Comparison of ENCODE assay signal across 18 cellular contexts in genomic region chr14:61350427-61350826, GRCh38. TPM values are rescaled to one million over a fixed set of nuclear protein-coding genes. Genes with fewer than 3 reads are reported as not detected.
DNase-seq lines count a peak whose midpoint lies in the region; ATAC-seq, FAIRE-seq and TF ChIP-seq lines count a peak whose summit lies in the region.
"Had no signal": no experiment of that assay in that cellular context is flagged by ENCODE, and none has a peak within 500 bp of the region (broad histone marks: within the 10 kb centered on the region; RNA-seq: fewer than 3 reads in every experiment).

No MANE protein-coding gene starts in this region.

- TF ChIP-seq EP300 in HepG2 (IDR thresholded peaks at IDR 0.05; ENCODE audit: low read depth in 2 of 2, low read length in 2 of 2) = no peak
- no peak for TF ChIP-seq EP300 in HepG2 (CRISPR knock-in tag; IDR thresholded peaks at IDR 0.05; ENCODE audit: borderline replicate concordance)

- H3K36me3 ChIP-seq in KOPT-K1 (ENCODE audit: insufficient read depth, low read length) (peaks cover 23% of the 10 kb centered on the region), HepG2 (replicated peaks in 1 of 2; ENCODE audit: control insufficient read depth in 1 of 2, insufficient read depth in 2 of 2, low read length in 2 of 2) (no peaks in the 10 kb centered on the region)
- H3K36me3 ChIP-seq: SJCRH30, upper lobe of right lung had no signal

- no peak for TF ChIP-seq RAD21 in HepG2 (CRISPR knock-in tag; IDR thresholded peaks at IDR 0.05)

- H3K4me2 ChIP-seq in HepG2 (ENCODE audit: low read depth, low read length) = no peak overlapping the region

- TF ChIP-seq CTCF in type B pancreatic cell (conservative IDR thresholded peaks at IDR 0.05) = no peak
- TF ChIP-seq CTCF in HepG2 (CRISPR knock-in tag; IDR thresholded peaks at IDR 0.05) = no peak

- H3K9ac ChIP-seq in HepG2 (ENCODE audit: insufficient read depth, low read depth, low read length) = no peak overlapping the region

- no peaks in the 10 kb centered on the region for H3K9me3 ChIP-seq in KOPT-K1 (ENCODE audit: insufficient read depth, low read length, poor library complexity, severe bottlenecking)
- no peaks in the 10 kb centered on the region for H3K9me3 ChIP-seq in HepG2 (ENCODE audit: low read length)
- H3K9me3 ChIP-seq: SJCRH30, upper lobe of right lung had no signal

- no peak for FAIRE-seq in HepG2 (lab: Jason Lieb, UNC)
- FAIRE-seq: GM18507 had no signal

- CTCF ChIA-PET in HepG2 (lab: Yijun Ruan, JAX; ENCODE audit: low intra/inter-chr PET ratio, low total read pairs) = no interaction called here

- peak; percentile 52 to 74 for DNase-seq in activated T-cell treated with anti-CD3 and anti-CD28 coated beads, Interleukin-2, amount 50 U/mL, for 72 hours
- DNase-seq in activated T-cell treated with anti-CD3 and anti-CD28 coated beads, Interleukin-2, amount 50 U/mL, for 1 hour = no peak
- no peak for DNase-seq in activated naive CD8-positive, alpha-beta T cell treated with anti-CD3 and anti-CD28 coated beads, Interleukin-2, amount 50 U/mL, for 24 hours
- DNase-seq in type B pancreatic cell (ENCODE audit: extremely low spot score, unreplicated experiment) = no peak
- no peak for DNase-seq in HepG2 (ENCODE audit: low spot score)
- no peak for DNase-seq in DMS114 treated with DMSO at 0.1 percent for 48 hours (lab: John Stamatoyannopoulos, UW; ENCODE audit: unreplicated experiment)
- DNase-seq: amniotic stem cell; foreskin melanocyte; NCI-H146; NCI-H446 treated with DMSO at 0.1 percent for 48 hours; OCI-M1; SJCRH30; stimulated activated CD4-positive, alpha-beta T cell treated with anti-CD3 and anti-CD28 coated beads, Interleukin-4, amount 100 ng/mL, for 4 hours; upper lobe of right lung had no signal

- H3K79me2 ChIP-seq in HepG2 (ENCODE audit: insufficient read depth, low read length) = no peaks in the 10 kb centered on the region

- H3K27me3 Mint-ChIP-seq in activated T-cell treated with anti-CD3 and anti-CD28 coated beads, Interleukin-2, amount 50 U/mL, for 72 hours (ENCODE audit: low read depth) = no peaks in the 10 kb centered on the region
- H3K27me3 Mint-ChIP-seq in activated naive CD8-positive, alpha-beta T cell treated with anti-CD3 and anti-CD28 coated beads, Interleukin-2, amount 50 U/mL, for 24 hours = no peaks in the 10 kb centered on the region
- no peaks in the 10 kb centered on the region for H3K27me3 Mint-ChIP-seq in type B pancreatic cell

- BruUV-seq in HepG2 (replicated peaks; lab: Mats Ljungman, UMichigan) = no TSS peak

- in situ Hi-C loops in HepG2 (cut with HindIII; ENCODE audit: extremely low pct_ligation_motif_present, low pct_unique_long_range_greater_than_20kb) = no loop called here

- H3K36me3 Mint-ChIP-seq in activated T-cell treated with anti-CD3 and anti-CD28 coated beads, Interleukin-2, amount 50 U/mL, for 72 hours (ENCODE audit: insufficient read depth in 2 of 2) = peaks cover 9 to 17% of the 10 kb centered on the region in 2 donors
- H3K36me3 Mint-ChIP-seq in activated naive CD8-positive, alpha-beta T cell treated with anti-CD3 and anti-CD28 coated beads, Interleukin-2, amount 50 U/mL, for 24 hours (ENCODE audit: low read depth) = peaks cover 47% of the 10 kb centered on the region
- no peaks in the 10 kb centered on the region for H3K36me3 Mint-ChIP-seq in type B pancreatic cell

- peaks cover 85% of the 10 kb centered on the region for H3K4me1 Mint-ChIP-seq in activated T-cell treated with anti-CD3 and anti-CD28 coated beads, Interleukin-2, amount 50 U/mL, for 72 hours (ENCODE audit: low read depth)
- peaks cover 93% of the 10 kb centered on the region for H3K4me1 Mint-ChIP-seq in activated naive CD8-positive, alpha-beta T cell treated with anti-CD3 and anti-CD28 coated beads, Interleukin-2, amount 50 U/mL, for 24 hours
- H3K4me1 Mint-ChIP-seq in type B pancreatic cell (ENCODE audit: unreplicated experiment) = peaks cover 6% of the 10 kb centered on the region

- no peaks in the 10 kb centered on the region for H3K4me1 ChIP-seq in HepG2 (ENCODE audit: insufficient read depth, low read length)
- H3K4me1 ChIP-seq: SJCRH30 had no signal

- peak overlapping the region; percentile 64 to 70 for H3K4me3 Mint-ChIP-seq in activated T-cell treated with anti-CD3 and anti-CD28 coated beads, Interleukin-2, amount 50 U/mL, for 72 hours
- H3K4me3 Mint-ChIP-seq in activated naive CD8-positive, alpha-beta T cell treated with anti-CD3 and anti-CD28 coated beads, Interleukin-2, amount 50 U/mL, for 24 hours = peak overlapping the region; percentile 58
- H3K4me3 Mint-ChIP-seq in type B pancreatic cell = no peak overlapping the region

- H3K27me3 ChIP-seq in HepG2 (ENCODE audit: control insufficient read depth in 1 of 2, insufficient read depth in 2 of 2, low read length in 2 of 2) = no peaks in the 10 kb centered on the region; a peak in 1 of 5 replicates
- H3K27me3 ChIP-seq: SJCRH30, upper lobe of right lung had no signal

- H3K27ac ChIP-seq in KOPT-K1 (ENCODE audit: low read depth, low read length, poor library complexity, severe bottlenecking) (peak overlapping the region; percentile 98), HepG2 (ENCODE audit: extremely low read length, insufficient read depth, low read length) (no peak overlapping the region)
- H3K27ac ChIP-seq: SJCRH30, upper lobe of right lung had no signal

- WGBS in HepG2 (ENCODE audit: low lambda C conversion rate) = 16% methylated on average over 3 of the region's 3 CpGs

- peak; percentile 70 to 79 for ATAC-seq in activated T-cell treated with anti-CD3 and anti-CD28 coated beads, Interleukin-2, amount 50 U/mL, for 72 hours (replicated peaks in 1 of 2)
- peak; percentile 38 for ATAC-seq in activated naive CD8-positive, alpha-beta T cell treated with anti-CD3 and anti-CD28 coated beads, Interleukin-2, amount 50 U/mL, for 24 hours
- ATAC-seq in HepG2 (no peak), GM21360 (IDR thresholded peaks at IDR 0.05; ENCODE audit: unreplicated experiment) (no peak)
- ATAC-seq: sciatic nerve, upper lobe of right lung had no signal

- POLR2A ChIA-PET in HepG2 (lab: Yijun Ruan, JAX) = no interaction called here

- TF ChIP-seq POLR2A in HepG2 (IDR thresholded peaks at IDR 0.05; ENCODE audit: insufficient read depth in 1 of 2, low read depth in 2 of 2, low read length in 2 of 2) = no peak

- no peaks in the 10 kb centered on the region for H4K20me1 ChIP-seq in HepG2 (ENCODE audit: insufficient read depth, low read length)

- H3K4me3 ChIP-seq in HepG2 (replicated peaks in 1 of 3; ENCODE audit: insufficient read depth in 1 of 3, low read depth in 2 of 3, low read length in 3 of 3) = no peak overlapping the region
- H3K4me3 ChIP-seq: SJCRH30, upper lobe of right lung had no signal

- intact Hi-C loops in HepG2 (cut with micrococcal nuclease; ENCODE audit: unreplicated experiment) = no loop called here

- H3K9me3 Mint-ChIP-seq in activated T-cell treated with anti-CD3 and anti-CD28 coated beads, Interleukin-2, amount 50 U/mL, for 72 hours = peaks cover 3 to 4% of the 10 kb centered on the region in 2 donors
- peaks cover 9% of the 10 kb centered on the region for H3K9me3 Mint-ChIP-seq in activated naive CD8-positive, alpha-beta T cell treated with anti-CD3 and anti-CD28 coated beads, Interleukin-2, amount 50 U/mL, for 24 hours
- no peaks in the 10 kb centered on the region for H3K9me3 Mint-ChIP-seq in type B pancreatic cell

- H2AFZ ChIP-seq in HepG2 (ENCODE audit: low read length) = no peak overlapping the region

- peak overlapping the region; percentile 99 for H3K27ac Mint-ChIP-seq in activated T-cell treated with anti-CD3 and anti-CD28 coated beads, Interleukin-2, amount 50 U/mL, for 72 hours
- peak overlapping the region; percentile 99 for H3K27ac Mint-ChIP-seq in activated naive CD8-positive, alpha-beta T cell treated with anti-CD3 and anti-CD28 coated beads, Interleukin-2, amount 50 U/mL, for 24 hours
- H3K27ac Mint-ChIP-seq in type B pancreatic cell = peak overlapping the region; percentile 94

TF ChIP-seq in HepG2, 621 proteins besides CTCF, POLR2A, EP300 and RAD21 (continues in another document):
- TF ChIP-seq HHEX (CRISPR knock-in tag; IDR thresholded peaks at IDR 0.05) = no peak
- TF ChIP-seq ZNF761 (CRISPR knock-in tag; conservative IDR thresholded peaks at IDR 0.05) = no peak
- TF ChIP-seq GATA4 (IDR thresholded peaks at IDR 0.05; ENCODE audit: borderline replicate concordance, low read depth) = no peak
- no peak for TF ChIP-seq PHF21A (CRISPR knock-in tag; IDR thresholded peaks at IDR 0.05)
- no peak for TF ChIP-seq NR2F6 (IDR thresholded peaks at IDR 0.05)
- TF ChIP-seq NR2F6 (CRISPR knock-in tag; IDR thresholded peaks at IDR 0.05) = no peak

RNA-seq across cellular contexts. Expression of gene PRKCH, which starts 29.0 kb away (rescaled TPM):
- 100 to 1,000 TPM; 127 to 143 TPM for total RNA-seq in activated T-cell treated with anti-CD3 and anti-CD28 coated beads, Interleukin-2, amount 50 U/mL, for 72 hours
- total RNA-seq in type B pancreatic cell (ENCODE audit: low replicate concordance) (19.1 and 59.0 TPM in 2 replicates), HepG2 (2016; rRNA removed; fragmentation: Illumina TruSeq; extraction: Trizol) (1.3 and 1.9 TPM in 2 replicates)
- 0.40 and 0.44 TPM in 2 replicates for total RNA-seq in HepG2 (2016; cell fraction: cytosol; rRNA removed; fragmentation: Illumina TruSeq; extraction: Trizol; ENCODE audit: low read depth)
- total RNA-seq in HepG2 (2016; cell fraction: insoluble cytoplasmic fraction; rRNA removed; fragmentation: Illumina TruSeq; extraction: Trizol) = 1.0 and 1.8 TPM in 2 replicates
- total RNA-seq in HepG2 (2016; cell fraction: membrane; rRNA removed; fragmentation: Illumina TruSeq; extraction: Trizol) = 0.93 and 1.4 TPM in 2 replicates
- total RNA-seq in HepG2 (2016; cell fraction: nucleus; rRNA removed; fragmentation: Illumina TruSeq; extraction: Trizol) = 2.2 and 3.9 TPM in 2 replicates
- polyA plus RNA-seq in HepG2 (2011; rRNA removed) = 0.47 and 0.48 TPM in 2 replicates
- 0.31 and 0.72 TPM in 2 replicates for polyA plus RNA-seq in HepG2 (2011; cell fraction: cytosol; rRNA removed)
- 0.48 and 0.74 TPM in 2 replicates for polyA plus RNA-seq in HepG2 (2011; cell fraction: nucleus; rRNA removed)
- polyA plus RNA-seq in HepG2 (2012) = 0.24 and 1.3 TPM in 2 replicates
- 0.06 and 0.10 TPM in 2 replicates for polyA plus RNA-seq in HepG2 (2016; cell fraction: cytosol; fragmentation: Illumina TruSeq; extraction: Trizol; ENCODE audit: low read depth)
- polyA plus RNA-seq in HepG2 (2016; cell fraction: insoluble cytoplasmic fraction; fragmentation: Illumina TruSeq; extraction: Trizol; ENCODE audit: low read depth) = 0.99 and 1.9 TPM in 2 replicates
- polyA plus RNA-seq in HepG2 (2016; cell fraction: membrane; fragmentation: Illumina TruSeq; extraction: Trizol; ENCODE audit: low read depth) = 0.19 and 0.48 TPM in 2 replicates
- polyA plus RNA-seq in HepG2 (2016; cell fraction: nucleus; fragmentation: Illumina TruSeq; extraction: Trizol; ENCODE audit: insufficient read depth, low read depth) = 0.91 and 1.4 TPM in 2 replicates
- polyA minus RNA-seq in HepG2 (2011; rRNA and poly(A)+ RNA removed; ENCODE audit: low replicate concordance) = 1.9 and 3.2 TPM in 2 replicates
- 1.7 TPM in 1 of 2 replicates, not detected in the other for polyA minus RNA-seq in HepG2 (2011; cell fraction: cytosol; rRNA and poly(A)+ RNA removed)
- polyA minus RNA-seq in HepG2 (2011; cell fraction: nucleus; rRNA and poly(A)+ RNA removed) = 1.2 and 1.3 TPM in 2 replicates

Comparison
In these comparisons a context has a peak if more than half of its experiments do, and no peak if none do; other contexts are left out.
1. DNase-seq: peak in activated T-cell treated with anti-CD3 and anti-CD28 coated beads, Interleukin-2, amount 50 U/mL, for 72 hours (2 of 2); none in activated T-cell treated with anti-CD3 and anti-CD28 coated beads, Interleukin-2, amount 50 U/mL, for 1 hour (single experiment), activated naive CD8-positive, alpha-beta T cell treated with anti-CD3 and anti-CD28 coated beads, Interleukin-2, amount 50 U/mL, for 24 hours (single experiment), type B pancreatic cell (single experiment), HepG2 (single experiment) and DMS114 treated with DMSO at 0.1 percent for 48 hours (single experiment).
2. ATAC-seq: peak in activated T-cell treated with anti-CD3 and anti-CD28 coated beads, Interleukin-2, amount 50 U/mL, for 72 hours (2 of 2) and activated naive CD8-positive, alpha-beta T cell treated with anti-CD3 and anti-CD28 coated beads, Interleukin-2, amount 50 U/mL, for 24 hours (single experiment); none in HepG2 (single experiment) and GM21360 (single experiment).
3. Peak in every context shown above with its lines, with median percentiles within 50 percentile points of each other: H3K27ac Mint-ChIP-seq.